21 cellular contexts compared by ENCODE assay signal in the genomic region with DNA sequence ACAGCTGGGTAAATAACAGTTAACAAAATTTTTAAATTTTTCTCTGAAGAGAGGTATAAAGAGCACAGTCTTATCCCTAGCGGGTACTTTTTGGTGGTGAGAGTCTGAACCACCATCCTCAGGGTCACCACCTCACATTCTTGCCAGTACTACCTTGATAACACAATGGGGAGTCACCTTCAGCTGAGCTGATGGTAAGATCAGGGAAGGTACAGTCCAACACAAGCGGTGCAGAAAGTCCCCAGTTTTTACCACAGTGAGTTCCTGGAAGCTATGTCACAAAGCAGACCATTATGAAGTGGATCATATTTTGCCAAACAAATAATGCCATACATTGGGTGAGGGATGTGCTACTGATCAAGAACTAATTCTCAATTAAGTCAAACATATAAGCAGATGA.
"Had no signal": no experiment of that assay in that cellular context is flagged by ENCODE, and none has a peak within 500 bp of the region (broad histone marks: within the 10 kb centered on the region; RNA-seq: fewer than 3 reads in every experiment).

No MANE protein-coding gene starts in this region.

- H3K4me1 ChIP-seq: esophagus muscularis mucosa, gastroesophageal sphincter, left lung, lower lobe of right lung had no signal

- ATAC-seq: foreskin keratinocyte, gastroesophageal sphincter, heart left ventricle, left cardiac atrium, left lung, left ventricle myocardium superior, lower lobe of right lung had no signal

- FAIRE-seq: colon, endothelial cell of umbilical vein, frontal cortex, islet of Langerhans, keratinocyte had no signal

- H3K27me3 ChIP-seq: dorsolateral prefrontal cortex, esophagus muscularis mucosa, foreskin keratinocyte, gastroesophageal sphincter, heart left ventricle, left lung had no signal

- H3K27ac ChIP-seq: coronary artery, dorsolateral prefrontal cortex, esophagus muscularis mucosa, foreskin keratinocyte, gastroesophageal sphincter, heart left ventricle, left lung, lower lobe of right lung had no signal

- DNase-seq: dermis blood vessel endothelial cell; dorsolateral prefrontal cortex; effector CD4-positive, alpha-beta T cell; effector memory CD4-positive, alpha-beta T cell; foreskin keratinocyte; heart left ventricle; hippocampal formation; left cardiac atrium; left lung; left ventricle myocardium superior; lower lobe of right lung; mesendoderm; midbrain had no signal

- H3K9me3 ChIP-seq: esophagus muscularis mucosa, gastroesophageal sphincter, heart left ventricle, left lung, lower lobe of right lung had no signal

- H3K36me3 ChIP-seq: esophagus muscularis mucosa, gastroesophageal sphincter, heart left ventricle, left lung, lower lobe of right lung had no signal

- H3K4me3 ChIP-seq: coronary artery, dorsolateral prefrontal cortex, esophagus muscularis mucosa, gastroesophageal sphincter, heart left ventricle, left lung, lower lobe of right lung had no signal
